ENCODE assay signal across 1 cellular context in genomic region chr5:159601216-159601615, GRCh38.
TF ChIP-seq lines count a peak whose summit lies in the region.

No MANE protein-coding gene starts in this region.

TF ChIP-seq in GM12878, 131 proteins besides CTCF, POLR2A, EP300 and RAD21:
- TF ChIP-seq HDAC6 (IDR thresholded peaks at IDR 0.05; ENCODE audit: unreplicated experiment) = no peak
- TF ChIP-seq YY1 (IDR thresholded peaks at IDR 0.05; ENCODE audit: low read depth, low read length) = no peak
- no peak for TF ChIP-seq E4F1 (IDR thresholded peaks at IDR 0.05; ENCODE audit: borderline replicate concordance, partially characterized antibody)
- TF ChIP-seq CEBPZ (IDR thresholded peaks at IDR 0.05; ENCODE audit: low read depth, low read length) = no peak
- no peak for TF ChIP-seq BCLAF1 (IDR thresholded peaks at IDR 0.05)
- no peak for TF ChIP-seq ZBTB33 (IDR thresholded peaks at IDR 0.05)
- TF ChIP-seq ZNF384 (IDR thresholded peaks at IDR 0.05; ENCODE audit: borderline replicate concordance, low read depth, low read length) = no peak
- no peak for TF ChIP-seq MXI1 (IDR thresholded peaks at IDR 0.05; ENCODE audit: low read depth, low read length)
- TF ChIP-seq REST (IDR thresholded peaks at IDR 0.05; ENCODE audit: low read depth, low read length) = no peak
- no peak for TF ChIP-seq MTA3 (IDR thresholded peaks at IDR 0.05; ENCODE audit: borderline replicate concordance, low read length)
- TF ChIP-seq ASH2L (IDR thresholded peaks at IDR 0.05; ENCODE audit: borderline replicate concordance, low read depth) = no peak
- TF ChIP-seq NBN (IDR thresholded peaks at IDR 0.05) = no peak
- no peak for TF ChIP-seq CREB1 (IDR thresholded peaks at IDR 0.05; ENCODE audit: low read depth)
- no peak for TF ChIP-seq USF2 (IDR thresholded peaks at IDR 0.05; ENCODE audit: borderline replicate concordance, low read depth, low read length)
- no peak for TF ChIP-seq SMARCA5 (IDR thresholded peaks at IDR 0.05)
- TF ChIP-seq KLF5 (IDR thresholded peaks at IDR 0.05; ENCODE audit: partially characterized antibody) = no peak
- no peak for TF ChIP-seq FOXK2 (IDR thresholded peaks at IDR 0.05)
